In the genomic region with DNA sequence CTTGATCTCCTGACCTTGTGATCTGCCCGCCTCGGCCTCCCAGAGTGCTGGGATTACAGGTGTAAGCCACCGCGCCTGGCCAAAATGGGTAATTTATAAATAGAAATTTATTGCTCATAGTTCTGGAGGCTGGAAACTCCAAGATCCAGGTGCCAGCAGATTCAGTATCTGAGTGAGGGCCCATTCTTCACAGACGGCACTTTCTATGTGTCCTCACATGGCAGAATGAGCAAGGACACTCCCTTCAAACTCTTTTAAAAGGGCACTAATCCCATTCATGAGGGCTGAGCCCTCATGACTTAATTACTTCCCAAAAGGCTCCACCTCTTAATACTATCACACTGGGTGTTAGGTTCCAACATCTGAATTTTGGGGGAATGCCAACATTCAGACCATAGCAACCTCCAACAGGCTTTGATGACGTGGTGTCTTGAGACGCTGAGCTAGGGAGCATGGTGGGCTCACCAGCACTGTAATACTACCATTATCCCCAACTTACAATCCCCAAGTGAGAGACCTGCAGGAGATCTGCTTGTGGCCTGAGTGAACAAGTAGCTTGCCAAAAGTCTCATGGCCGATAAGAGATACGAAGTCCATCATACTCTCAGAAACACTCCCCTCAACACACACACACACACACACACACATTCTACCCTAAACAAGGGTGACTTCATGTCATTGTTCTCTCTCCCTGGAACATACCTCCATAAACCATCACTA, we compare ENCODE assay signal across 1 cellular context.
TF ChIP-seq lines count a peak whose summit lies in the region.

No MANE protein-coding gene starts in this region.

TF ChIP-seq in K562, 482 proteins besides CTCF, POLR2A, EP300 and RAD21 (continued from another document and continues in another):
- TF ChIP-seq, protein P1, sequence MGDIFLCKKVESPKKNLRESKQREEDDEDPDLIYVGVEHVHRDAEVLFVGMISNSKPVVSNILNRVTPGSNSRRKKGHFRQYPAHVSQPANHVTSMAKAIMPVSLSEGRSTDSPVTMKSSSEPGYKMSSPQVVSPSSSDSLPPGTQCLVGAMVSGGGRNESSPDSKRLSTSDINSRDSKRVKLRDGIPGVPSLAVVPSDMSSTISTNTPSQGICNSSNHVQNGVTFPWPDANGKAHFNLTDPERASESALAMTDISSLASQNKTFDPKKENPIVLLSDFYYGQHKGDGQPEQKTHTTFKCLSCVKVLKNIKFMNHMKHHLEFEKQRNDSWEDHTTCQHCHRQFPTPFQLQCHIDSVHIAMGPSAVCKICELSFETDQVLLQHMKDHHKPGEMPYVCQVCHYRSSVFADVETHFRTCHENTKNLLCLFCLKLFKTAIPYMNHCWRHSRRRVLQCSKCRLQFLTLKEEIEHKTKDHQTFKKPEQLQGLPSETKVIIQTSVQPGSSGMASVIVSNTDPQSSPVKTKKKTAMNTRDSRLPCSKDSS (IDR thresholded peaks at IDR 0.05; ENCODE audit: low read depth, partially characterized antibody), result no peak
- TF ChIP-seq C11orf30 (IDR thresholded peaks at IDR 0.05; ENCODE audit: low read depth), result no peak
- peak; percentile 68 for TF ChIP-seq EHMT2 (IDR thresholded peaks at IDR 0.05)
- no peak for TF ChIP-seq ASH1L (IDR thresholded peaks at IDR 0.05; ENCODE audit: borderline replicate concordance, low read depth, partially characterized antibody)
- TF ChIP-seq, protein P2, sequence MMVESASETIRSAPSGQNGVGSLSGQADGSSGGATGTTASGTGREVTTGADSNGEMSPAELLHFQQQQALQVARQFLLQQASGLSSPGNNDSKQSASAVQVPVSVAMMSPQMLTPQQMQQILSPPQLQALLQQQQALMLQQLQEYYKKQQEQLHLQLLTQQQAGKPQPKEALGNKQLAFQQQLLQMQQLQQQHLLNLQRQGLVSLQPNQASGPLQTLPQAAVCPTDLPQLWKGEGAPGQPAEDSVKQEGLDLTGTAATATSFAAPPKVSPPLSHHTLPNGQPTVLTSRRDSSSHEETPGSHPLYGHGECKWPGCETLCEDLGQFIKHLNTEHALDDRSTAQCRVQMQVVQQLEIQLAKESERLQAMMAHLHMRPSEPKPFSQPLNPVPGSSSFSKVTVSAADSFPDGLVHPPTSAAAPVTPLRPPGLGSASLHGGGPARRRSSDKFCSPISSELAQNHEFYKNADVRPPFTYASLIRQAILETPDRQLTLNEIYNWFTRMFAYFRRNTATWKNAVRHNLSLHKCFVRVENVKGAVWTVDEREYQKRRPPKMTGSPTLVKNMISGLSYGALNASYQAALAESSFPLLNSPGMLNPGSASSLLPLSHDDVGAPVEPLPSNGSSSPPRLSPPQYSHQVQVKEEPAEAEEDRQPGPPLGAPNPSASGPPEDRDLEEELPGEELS (CRISPR knock-in tag; IDR thresholded peaks at IDR 0.05; ENCODE audit: borderline replicate concordance), result no peak
- TF ChIP-seq CBFB (CRISPR knock-in tag; IDR thresholded peaks at IDR 0.05), result no peak
- TF ChIP-seq LCOR (CRISPR knock-in tag; IDR thresholded peaks at IDR 0.05), result no peak
- no peak for TF ChIP-seq SMARCC2 (IDR thresholded peaks at IDR 0.05; ENCODE audit: low read depth)
- no peak for TF ChIP-seq PTBP1 (IDR thresholded peaks at IDR 0.05; ENCODE audit: low read depth, low read length)
- TF ChIP-seq TAF9B (IDR thresholded peaks at IDR 0.05; ENCODE audit: partially characterized antibody), result no peak
- TF ChIP-seq MTA1 (IDR thresholded peaks at IDR 0.05; ENCODE audit: borderline replicate concordance), result 0 out of 2 replicates have a peak, but pooled peaks have one; percentile 54
- no peak for TF ChIP-seq KLF13 (tag; IDR thresholded peaks at IDR 0.05; ENCODE audit: borderline replicate concordance, low read depth)
- TF ChIP-seq BRF1 (IDR thresholded peaks at IDR 0.05; ENCODE audit: borderline replicate concordance, extremely low read depth, insufficient read length), result no peak
- TF ChIP-seq GTF2F1 (IDR thresholded peaks at IDR 0.05; ENCODE audit: low read depth, low read length), result no peak
- TF ChIP-seq EWSR1 (IDR thresholded peaks at IDR 0.05; ENCODE audit: borderline replicate concordance, low read depth, partially characterized antibody), result no peak
- peak; percentile 67 for TF ChIP-seq CTBP1 (IDR thresholded peaks at IDR 0.05; ENCODE audit: borderline replicate concordance)
- no peak for TF ChIP-seq POU5F1 (IDR thresholded peaks at IDR 0.05; ENCODE audit: borderline replicate concordance, low read depth, low read length, partially characterized antibody)
- TF ChIP-seq, protein P3, sequence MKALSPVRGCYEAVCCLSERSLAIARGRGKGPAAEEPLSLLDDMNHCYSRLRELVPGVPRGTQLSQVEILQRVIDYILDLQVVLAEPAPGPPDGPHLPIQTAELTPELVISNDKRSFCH (CRISPR knock-in tag; IDR thresholded peaks at IDR 0.05), result no peak
- TF ChIP-seq, protein P3 (tag; IDR thresholded peaks at IDR 0.05), result no peak
- no peak for TF ChIP-seq HCFC1 (IDR thresholded peaks at IDR 0.05; ENCODE audit: low read depth, low read length)
- TF ChIP-seq FOXA1 (IDR thresholded peaks at IDR 0.05; ENCODE audit: borderline replicate concordance), result no peak
- TF ChIP-seq KDM2B (CRISPR knock-in tag; IDR thresholded peaks at IDR 0.05), result no peak
- no peak for TF ChIP-seq CBX3 (IDR thresholded peaks at IDR 0.05; ENCODE audit: borderline replicate concordance in 1 of 2, low read length in 2 of 2)
- no peak for TF ChIP-seq MAFK (IDR thresholded peaks at IDR 0.05; ENCODE audit: low read length)
- TF ChIP-seq RUNX1 (IDR thresholded peaks at IDR 0.05; ENCODE audit: low read depth), result no peak
- TF ChIP-seq, protein P4, sequence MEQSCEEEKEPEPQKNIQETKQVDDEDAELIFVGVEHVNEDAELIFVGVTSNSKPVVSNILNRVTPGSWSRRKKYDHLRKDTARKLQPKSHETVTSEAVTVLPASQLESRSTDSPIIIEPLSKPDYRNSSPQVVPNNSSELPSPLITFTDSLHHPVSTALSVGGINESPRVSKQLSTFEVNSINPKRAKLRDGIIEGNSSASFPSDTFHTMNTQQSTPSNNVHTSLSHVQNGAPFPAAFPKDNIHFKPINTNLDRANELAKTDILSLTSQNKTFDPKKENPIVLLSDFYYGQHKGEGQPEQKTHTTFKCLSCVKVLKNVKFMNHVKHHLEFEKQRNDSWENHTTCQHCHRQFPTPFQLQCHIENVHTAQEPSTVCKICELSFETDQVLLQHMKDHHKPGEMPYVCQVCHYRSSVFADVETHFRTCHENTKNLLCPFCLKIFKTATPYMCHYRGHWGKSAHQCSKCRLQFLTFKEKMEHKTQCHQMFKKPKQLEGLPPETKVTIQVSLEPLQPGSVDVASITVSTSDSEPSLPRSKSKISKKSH (CRISPR knock-in tag; IDR thresholded peaks at IDR 0.05), result no peak
- TF ChIP-seq RCOR1 (IDR thresholded peaks at IDR 0.05; ENCODE audit: borderline replicate concordance in 1 of 2, low read depth in 2 of 2, low read length in 2 of 2), result peak in 1 of 2 experiments; percentile 63; a peak in 1 of 4 replicates
- TF ChIP-seq HDAC2 (IDR thresholded peaks at IDR 0.05), result no peak
- 0 out of 2 replicates have a peak, but pooled peaks have one; percentile 3 for TF ChIP-seq ZNF316 (IDR thresholded peaks at IDR 0.05)
- TF ChIP-seq, protein P5, sequence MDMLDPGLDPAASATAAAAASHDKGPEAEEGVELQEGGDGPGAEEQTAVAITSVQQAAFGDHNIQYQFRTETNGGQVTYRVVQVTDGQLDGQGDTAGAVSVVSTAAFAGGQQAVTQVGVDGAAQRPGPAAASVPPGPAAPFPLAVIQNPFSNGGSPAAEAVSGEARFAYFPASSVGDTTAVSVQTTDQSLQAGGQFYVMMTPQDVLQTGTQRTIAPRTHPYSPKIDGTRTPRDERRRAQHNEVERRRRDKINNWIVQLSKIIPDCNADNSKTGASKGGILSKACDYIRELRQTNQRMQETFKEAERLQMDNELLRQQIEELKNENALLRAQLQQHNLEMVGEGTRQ (CRISPR knock-in tag; IDR thresholded peaks at IDR 0.05), result no peak
- TF ChIP-seq, protein P6, sequence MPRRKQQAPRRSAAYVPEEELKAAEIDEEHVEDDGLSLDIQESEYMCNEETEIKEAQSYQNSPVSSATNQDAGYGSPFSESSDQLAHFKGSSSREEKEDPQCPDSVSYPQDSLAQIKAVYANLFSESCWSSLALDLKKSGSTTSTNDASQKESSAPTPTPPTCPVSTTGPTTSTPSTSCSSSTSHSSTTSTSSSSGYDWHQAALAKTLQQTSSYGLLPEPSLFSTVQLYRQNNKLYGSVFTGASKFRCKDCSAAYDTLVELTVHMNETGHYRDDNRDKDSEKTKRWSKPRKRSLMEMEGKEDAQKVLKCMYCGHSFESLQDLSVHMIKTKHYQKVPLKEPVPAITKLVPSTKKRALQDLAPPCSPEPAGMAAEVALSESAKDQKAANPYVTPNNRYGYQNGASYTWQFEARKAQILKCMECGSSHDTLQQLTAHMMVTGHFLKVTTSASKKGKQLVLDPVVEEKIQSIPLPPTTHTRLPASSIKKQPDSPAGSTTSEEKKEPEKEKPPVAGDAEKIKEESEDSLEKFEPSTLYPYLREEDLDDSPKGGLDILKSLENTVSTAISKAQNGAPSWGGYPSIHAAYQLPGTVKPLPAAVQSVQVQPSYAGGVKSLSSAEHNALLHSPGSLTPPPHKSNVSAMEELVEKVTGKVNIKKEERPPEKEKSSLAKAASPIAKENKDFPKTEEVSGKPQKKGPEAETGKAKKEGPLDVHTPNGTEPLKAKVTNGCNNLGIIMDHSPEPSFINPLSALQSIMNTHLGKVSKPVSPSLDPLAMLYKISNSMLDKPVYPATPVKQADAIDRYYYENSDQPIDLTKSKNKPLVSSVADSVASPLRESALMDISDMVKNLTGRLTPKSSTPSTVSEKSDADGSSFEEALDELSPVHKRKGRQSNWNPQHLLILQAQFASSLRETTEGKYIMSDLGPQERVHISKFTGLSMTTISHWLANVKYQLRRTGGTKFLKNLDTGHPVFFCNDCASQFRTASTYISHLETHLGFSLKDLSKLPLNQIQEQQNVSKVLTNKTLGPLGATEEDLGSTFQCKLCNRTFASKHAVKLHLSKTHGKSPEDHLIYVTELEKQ (CRISPR knock-in tag; IDR thresholded peaks at IDR 0.05), result no peak
- TF ChIP-seq, protein P7, sequence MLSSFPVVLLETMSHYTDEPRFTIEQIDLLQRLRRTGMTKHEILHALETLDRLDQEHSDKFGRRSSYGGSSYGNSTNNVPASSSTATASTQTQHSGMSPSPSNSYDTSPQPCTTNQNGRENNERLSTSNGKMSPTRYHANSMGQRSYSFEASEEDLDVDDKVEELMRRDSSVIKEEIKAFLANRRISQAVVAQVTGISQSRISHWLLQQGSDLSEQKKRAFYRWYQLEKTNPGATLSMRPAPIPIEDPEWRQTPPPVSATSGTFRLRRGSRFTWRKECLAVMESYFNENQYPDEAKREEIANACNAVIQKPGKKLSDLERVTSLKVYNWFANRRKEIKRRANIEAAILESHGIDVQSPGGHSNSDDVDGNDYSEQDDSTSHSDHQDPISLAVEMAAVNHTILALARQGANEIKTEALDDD (IDR thresholded peaks at IDR 0.05), result no peak
- TF ChIP-seq ATF7 (IDR thresholded peaks at IDR 0.05), result peak; percentile 61
- TF ChIP-seq FOXK2 (conservative IDR thresholded peaks at IDR 0.05 in 1 of 2, IDR thresholded peaks at IDR 0.05 in 1 of 2; ENCODE audit: low read depth in 2 of 2), result peak; percentile 37 to 57; a peak in 2 of 4 replicates
- no peak for TF ChIP-seq SRSF1 (IDR thresholded peaks at IDR 0.05; ENCODE audit: low read depth, low read length)
- no peak for TF ChIP-seq SRSF9 (IDR thresholded peaks at IDR 0.05; ENCODE audit: borderline replicate concordance, low read depth, low read length)
- no peak for TF ChIP-seq ZNF175 (CRISPR knock-in tag; IDR thresholded peaks at IDR 0.05; ENCODE audit: low read depth)
- no peak for TF ChIP-seq ZNF551 (CRISPR knock-in tag; IDR thresholded peaks at IDR 0.05)
- 0 out of 2 replicates have a peak, but pooled peaks have one; percentile 50 for TF ChIP-seq L3MBTL2 (IDR thresholded peaks at IDR 0.05)
- TF ChIP-seq NFE2L1 (tag; IDR thresholded peaks at IDR 0.05; ENCODE audit: borderline replicate concordance, low read depth), result no peak
- TF ChIP-seq ZNF696 (CRISPR knock-in tag; conservative IDR thresholded peaks at IDR 0.05), result no peak
- no peak for TF ChIP-seq TCF3 (CRISPR knock-in tag; IDR thresholded peaks at IDR 0.05)
- no peak for TF ChIP-seq ZNF436 (CRISPR knock-in tag; IDR thresholded peaks at IDR 0.05)
- no peak for TF ChIP-seq MEIS2 (IDR thresholded peaks at IDR 0.05; ENCODE audit: partially characterized antibody)
- no peak; a peak in 1 of 4 replicates for TF ChIP-seq KDM1A (IDR thresholded peaks at IDR 0.05)
- TF ChIP-seq RBM34 (IDR thresholded peaks at IDR 0.05; ENCODE audit: borderline replicate concordance, insufficient read depth, low read length), result no peak
- no peak for TF ChIP-seq ZNF184 (CRISPR knock-in tag; IDR thresholded peaks at IDR 0.05)
- peak; percentile 89 for TF ChIP-seq SOX6 (IDR thresholded peaks at IDR 0.05)
- TF ChIP-seq EP400 (IDR thresholded peaks at IDR 0.05), result no peak
- TF ChIP-seq MTA3 (IDR thresholded peaks at IDR 0.05; ENCODE audit: borderline replicate concordance), result 0 out of 2 replicates have a peak, but pooled peaks have one; percentile 34
- TF ChIP-seq KDM4B (IDR thresholded peaks at IDR 0.05; ENCODE audit: borderline replicate concordance in 2 of 2, low read depth in 1 of 2), result no peak
- TF ChIP-seq NFE2 (IDR thresholded peaks at IDR 0.05; ENCODE audit: low read depth), result no peak
- no peak for TF ChIP-seq TOE1 (IDR thresholded peaks at IDR 0.05; ENCODE audit: borderline replicate concordance)
- TF ChIP-seq TOE1 (CRISPR knock-in tag; IDR thresholded peaks at IDR 0.05; ENCODE audit: borderline replicate concordance, low read depth), result no peak
- no peak for TF ChIP-seq TGIF2 (CRISPR knock-in tag; IDR thresholded peaks at IDR 0.05)
- no peak for TF ChIP-seq MCM3 (IDR thresholded peaks at IDR 0.05)
- TF ChIP-seq ZNF23 (CRISPR knock-in tag; IDR thresholded peaks at IDR 0.05), result no peak
- TF ChIP-seq BDP1 (IDR thresholded peaks at IDR 0.05; ENCODE audit: insufficient read depth, insufficient read length), result no peak
- no peak for TF ChIP-seq ZNF79 (CRISPR knock-in tag; IDR thresholded peaks at IDR 0.05; ENCODE audit: low read depth)
- TF ChIP-seq POLR2AphosphoS2 (IDR thresholded peaks at IDR 0.05; ENCODE audit: low read length), result no peak
- peak; percentile 75 for TF ChIP-seq NFIC (IDR thresholded peaks at IDR 0.05)
- TF ChIP-seq, protein P8, sequence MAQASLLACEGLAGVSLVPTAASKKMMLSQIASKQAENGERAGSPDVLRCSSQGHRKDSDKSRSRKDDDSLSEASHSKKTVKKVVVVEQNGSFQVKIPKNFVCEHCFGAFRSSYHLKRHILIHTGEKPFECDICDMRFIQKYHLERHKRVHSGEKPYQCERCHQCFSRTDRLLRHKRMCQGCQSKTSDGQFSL (CRISPR knock-in tag; IDR thresholded peaks at IDR 0.05), result no peak
- TF ChIP-seq, protein P8 (tag; IDR thresholded peaks at IDR 0.05), result no peak
- no peak for TF ChIP-seq ZNF766 (CRISPR knock-in tag; conservative IDR thresholded peaks at IDR 0.05)
- TF ChIP-seq SRF (CRISPR knock-in tag; IDR thresholded peaks at IDR 0.05), result no peak
- TF ChIP-seq ZNF217 (CRISPR knock-in tag; IDR thresholded peaks at IDR 0.05), result no peak
- TF ChIP-seq KAT2B (IDR thresholded peaks at IDR 0.05; ENCODE audit: low read depth, low read length), result no peak
- TF ChIP-seq FOXA3 (CRISPR knock-in tag; conservative IDR thresholded peaks at IDR 0.05 in 1 of 2, IDR thresholded peaks at IDR 0.05 in 1 of 2), result no peak
